Comparison of ENCODE assay signal across 19 cellular contexts in genomic region chr4:20761382-20761781, GRCh38.
DNase-seq lines count a peak whose midpoint lies in the region; ATAC-seq, FAIRE-seq and TF ChIP-seq lines count a peak whose summit lies in the region.
"Had no signal": no experiment of that assay in that cellular context is flagged by ENCODE, and none has a peak within 500 bp of the region (broad histone marks: within the 10 kb centered on the region; RNA-seq: fewer than 3 reads in every experiment).

No MANE protein-coding gene starts in this region.

- H3K36me3 ChIP-seq in GM23338 (ENCODE audit: insufficient read depth) (no peaks in the 10 kb centered on the region), bronchial epithelial cell (ENCODE audit: control insufficient read depth, insufficient read depth, low read length) (no peaks in the 10 kb centered on the region)
- H3K36me3 ChIP-seq: BLaER1 treated with 17β-estradiol and CSF1 and Interleukin-3, amounts not matched to agents 10 nM and 100 nM had no signal

- peak; percentile 17 to 42; a peak in 2 of 4 replicates for TF ChIP-seq CTCF in GM23338 (conservative IDR thresholded peaks at IDR 0.05; ENCODE audit: low read depth in 2 of 2)
- no peak for TF ChIP-seq CTCF in LNCaP clone FGC (IDR thresholded peaks at IDR 0.05; ENCODE audit: control insufficient read depth, extremely low read depth, insufficient read depth)
- no peak for TF ChIP-seq CTCF in bronchial epithelial cell (IDR thresholded peaks at IDR 0.05; ENCODE audit: insufficient read depth, low read length, severe bottlenecking)

- H3K27me3 ChIP-seq in GM23338 (ENCODE audit: insufficient read depth) (no peaks in the 10 kb centered on the region), bronchial epithelial cell (ENCODE audit: control insufficient read depth, insufficient read depth, low read length) (no peaks in the 10 kb centered on the region)
- H3K27me3 ChIP-seq: BLaER1 treated with 17β-estradiol and CSF1 and Interleukin-3, amounts not matched to agents 10 nM and 100 nM had no signal

- no peak overlapping the region for H3K27ac ChIP-seq in GM23338 (ENCODE audit: low read depth)
- H3K27ac ChIP-seq: BLaER1 treated with 17β-estradiol and CSF1 and Interleukin-3, amounts not matched to agents 10 nM and 100 nM; HL-60 had no signal

- H3K4me3 Mint-ChIP-seq in GM23338: no peak overlapping the region
- H3K4me3 Mint-ChIP-seq: B cell; CD8-positive, alpha-beta T cell; HFFc6 had no signal

- peaks cover 2% of the 10 kb centered on the region for H3K27me3 Mint-ChIP-seq in GM23338 (ENCODE audit: insufficient read depth, low read depth, poor library complexity)
- H3K27me3 Mint-ChIP-seq: B cell had no signal

- no peaks in the 10 kb centered on the region for H3K4me1 ChIP-seq in GM23338 (ENCODE audit: insufficient read depth)
- H3K4me1 ChIP-seq: BLaER1 treated with 17β-estradiol and CSF1 and Interleukin-3, amounts not matched to agents 10 nM and 100 nM had no signal

- no peak for ATAC-seq in GM23338
- peak; percentile 49 for ATAC-seq in left lobe of liver
- no peak for ATAC-seq in GM21529 (IDR thresholded peaks at IDR 0.05; ENCODE audit: unreplicated experiment)
- ATAC-seq in esophagus mucosa: no peak
- ATAC-seq: CD8-positive, alpha-beta T cell; GM12878; HCT116 had no signal

- no peaks in the 10 kb centered on the region for H4K20me1 ChIP-seq in GM23338 (replicated peaks; ENCODE audit: insufficient read depth)
- H4K20me1 ChIP-seq: BLaER1 treated with 17β-estradiol and CSF1 and Interleukin-3, amounts not matched to agents 10 nM and 100 nM had no signal

- H3K36me3 Mint-ChIP-seq in GM23338 (ENCODE audit: low read depth): no peaks in the 10 kb centered on the region
- H3K36me3 Mint-ChIP-seq: CD8-positive, alpha-beta T cell had no signal

- no peak overlapping the region for H2AFZ ChIP-seq in GM23338

- H3K4me1 Mint-ChIP-seq in GM23338: no peaks in the 10 kb centered on the region
- H3K4me1 Mint-ChIP-seq: B cell had no signal

- H3K4me3 ChIP-seq in GM23338 (no peak overlapping the region), LNCaP clone FGC (ENCODE audit: low read depth, low read length) (no peak overlapping the region), bronchial epithelial cell (ENCODE audit: low read depth, low read length) (no peak overlapping the region)
- H3K4me3 ChIP-seq: BLaER1 treated with 17β-estradiol and CSF1 and Interleukin-3, amounts not matched to agents 10 nM and 100 nM; GM12878 had no signal

- no peaks in the 10 kb centered on the region for H3F3A ChIP-seq in GM23338 (replicated peaks; ENCODE audit: low read depth)

- no peak for FAIRE-seq in bronchial epithelial cell (lab: Jason Lieb, UNC)
- FAIRE-seq: GM12878, H54 had no signal

- no peaks in the 10 kb centered on the region; the same call in 1 of the 2 replicates for H3K9me2 ChIP-seq in GM23338 (ENCODE audit: insufficient read depth)

- DNase-seq in GM23338 (ENCODE audit: low spot score) (peak; percentile 7), LNCaP clone FGC (ENCODE audit: low read depth) (peak; percentile 72), bronchial epithelial cell (ENCODE audit: low read depth) (peak; percentile 28), left lobe of liver (ENCODE audit: low spot score) (no peak), NCI-H146 (lab: John Stamatoyannopoulos, UW) (no peak)
- DNase-seq: Calu3; CD8-positive, alpha-beta T cell; DMS53; DND-41; EL; HFFc6 had no signal

- H3K79me2 ChIP-seq in GM23338 (replicated peaks; ENCODE audit: insufficient read depth): no peaks in the 10 kb centered on the region

- no peaks in the 10 kb centered on the region for H3K9me3 Mint-ChIP-seq in GM23338
- H3K9me3 Mint-ChIP-seq: CD8-positive, alpha-beta T cell; HFFc6 had no signal

- no peak overlapping the region for H3K27ac Mint-ChIP-seq in GM23338
- H3K27ac Mint-ChIP-seq: B cell; CD8-positive, alpha-beta T cell; HFFc6 had no signal

- no peak overlapping the region for H3K4me2 ChIP-seq in GM23338
- H3K4me2 ChIP-seq: BLaER1 treated with 17β-estradiol and CSF1 and Interleukin-3, amounts not matched to agents 10 nM and 100 nM had no signal

TF ChIP-seq in GM23338, 12 proteins besides CTCF, POLR2A, EP300 and RAD21:
- no peak for TF ChIP-seq ZNF462 (CRISPR knock-in tag; IDR thresholded peaks at IDR 0.05)
- TF ChIP-seq CREB1 (CRISPR knock-in tag; IDR thresholded peaks at IDR 0.05; ENCODE audit: low read depth): no peak
- TF ChIP-seq ZNF114 (CRISPR knock-in tag; IDR thresholded peaks at IDR 0.05): no peak
- TF ChIP-seq ZNF331 (CRISPR knock-in tag; IDR thresholded peaks at IDR 0.05; ENCODE audit: low read depth): no peak

Comparison
In these comparisons a context has a peak if more than half of its experiments do, and no peak if none do; other contexts are left out.
1. DNase-seq: peak in GM23338 (single experiment), LNCaP clone FGC (single experiment) and bronchial epithelial cell (single experiment); none in left lobe of liver (single experiment) and NCI-H146 (single experiment).
2. CTCF ChIP-seq: peak in GM23338 (2 of 2); none in LNCaP clone FGC (single experiment) and bronchial epithelial cell (single experiment).